Comparison of ENCODE assay signal across 8 cellular contexts in the genomic region with DNA sequence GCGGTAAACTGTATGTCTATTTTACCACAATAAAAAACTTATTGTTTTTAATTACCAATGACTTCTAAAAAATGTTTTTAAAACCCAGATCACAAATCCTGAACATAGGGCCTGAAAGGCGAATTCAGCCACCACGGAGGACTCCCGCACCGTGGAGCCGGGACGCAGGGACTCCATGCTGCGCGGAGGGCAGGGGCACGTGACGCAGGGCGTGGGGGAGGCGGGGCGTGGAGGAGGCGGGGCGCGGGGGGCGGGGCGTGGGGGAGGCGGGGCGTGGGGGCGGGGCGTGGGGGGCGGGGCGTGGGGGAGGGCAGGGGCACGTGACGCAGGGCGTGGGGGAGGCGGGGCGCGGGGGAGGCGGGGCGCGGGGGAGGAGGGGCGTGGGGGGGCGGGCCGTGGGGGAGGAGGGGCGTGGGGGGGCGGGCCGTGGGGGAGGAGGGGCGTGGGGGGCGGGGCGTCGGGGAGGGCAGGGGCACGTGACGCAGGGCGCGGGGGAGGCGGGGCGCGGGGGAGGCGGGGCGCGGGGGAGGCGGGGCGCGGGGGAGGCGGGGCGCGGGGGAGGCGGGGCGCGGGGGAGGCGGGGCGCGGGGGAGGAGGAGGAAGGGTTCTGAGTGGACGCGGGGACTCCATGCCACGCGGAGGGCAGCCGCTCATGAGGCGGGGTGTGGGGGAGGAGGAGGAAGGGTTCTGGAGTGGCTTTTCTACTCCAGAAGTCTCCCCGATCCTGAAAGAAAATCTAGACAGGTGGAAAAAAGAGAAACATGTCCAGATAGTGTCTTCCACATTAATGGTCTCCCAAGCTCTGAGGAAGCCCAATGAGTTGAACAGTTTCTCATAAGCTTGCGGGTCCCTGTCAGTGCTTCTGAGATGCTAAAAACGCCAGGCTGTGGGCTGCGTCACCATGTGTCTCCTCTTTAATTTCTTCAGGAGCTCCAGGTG. TPM values are rescaled to one million over a fixed set of nuclear protein-coding genes. Genes with fewer than 3 reads are reported as not detected.
DNase-seq lines count a peak whose midpoint lies in the region; ATAC-seq and TF ChIP-seq lines count a peak whose summit lies in the region.

No MANE protein-coding gene starts in this region.

- peak overlapping the region; percentile 60 for H3K4me3 Mint-ChIP-seq in activated CD8-positive, alpha-beta memory T cell treated with anti-CD3 and anti-CD28 coated beads, Interleukin-2, amount 10 ng/mL, durations not matched to agents 7 days and 5 days

- H3K4me1 Mint-ChIP-seq in activated CD8-positive, alpha-beta memory T cell treated with anti-CD3 and anti-CD28 coated beads, Interleukin-2, amount 10 ng/mL, durations not matched to agents 7 days and 5 days = peaks cover 13% of the 10 kb centered on the region

- no peaks in the 10 kb centered on the region for H3K9me3 ChIP-seq in effector memory CD4-positive, alpha-beta T cell (ENCODE audit: control insufficient read depth, low read length)

- no peaks in the 10 kb centered on the region for H3K27me3 ChIP-seq in effector memory CD4-positive, alpha-beta T cell (replicated peaks; ENCODE audit: control insufficient read depth, insufficient read depth, low read length, poor library complexity, severe bottlenecking)

- peaks cover 9% of the 10 kb centered on the region for H3K36me3 Mint-ChIP-seq in activated CD8-positive, alpha-beta memory T cell treated with anti-CD3 and anti-CD28 coated beads, Interleukin-2, amount 10 ng/mL, durations not matched to agents 7 days and 5 days

- peak; percentile 77 for DNase-seq in GM10248 (ENCODE audit: extremely low spot score)
- peak; percentile 37 for DNase-seq in NCI-H460 (ENCODE audit: extremely low read depth, low read depth)
- peak; percentile 73 for DNase-seq in activated CD8-positive, alpha-beta memory T cell treated with anti-CD3 and anti-CD28 coated beads, Interleukin-2, amount 10 ng/mL, durations not matched to agents 7 days and 5 days
- DNase-seq in effector memory CD4-positive, alpha-beta T cell = peak; percentile 52 to 73 (median 66)
- peak; percentile 85 for DNase-seq in medulla oblongata (ENCODE audit: extremely low spot score)
- peak; percentile 66 for DNase-seq in stimulated activated CD8-positive, alpha-beta memory T cell treated with anti-CD3 and anti-CD28 coated beads, Interleukin-12 subunit alpha, Interleukin-12 subunit beta, amount 100 ng/mL, for 1 hour (ENCODE audit: low read depth)

- CTCF ChIA-PET in GM10248 (lab: Yijun Ruan, JAX) = interaction anchor here (1.0 kb wide), 1 partner anchor 13 kb away, joined by 3 read pairs; no protein-coding TSS in a partner anchor
- CTCF ChIA-PET in activated CD8-positive, alpha-beta memory T cell treated with anti-CD3 and anti-CD28 coated beads, Interleukin-2, amount 10 ng/mL, durations not matched to agents 7 days and 5 days (lab: Charles Lee) = no interaction called here

- H3K4me1 ChIP-seq in effector memory CD4-positive, alpha-beta T cell (ENCODE audit: control insufficient read depth, insufficient read depth, low read length, poor library complexity, severe bottlenecking) = peaks cover 22% of the 10 kb centered on the region

- no peak for TF ChIP-seq CTCF in GM10248 (IDR thresholded peaks at IDR 0.05; ENCODE audit: control extremely low read depth, extremely low read depth, low read depth, missing control alignments)

- H3K9me3 Mint-ChIP-seq in activated CD8-positive, alpha-beta memory T cell treated with anti-CD3 and anti-CD28 coated beads, Interleukin-2, amount 10 ng/mL, durations not matched to agents 7 days and 5 days (ENCODE audit: low read depth) = peaks cover 7% of the 10 kb centered on the region

- H3K4me3 ChIP-seq in effector memory CD4-positive, alpha-beta T cell (ENCODE audit: insufficient read depth, low read depth, low read length, poor library complexity, severe bottlenecking) = peak overlapping the region; percentile 59

- no peaks in the 10 kb centered on the region for H3K36me3 ChIP-seq in effector memory CD4-positive, alpha-beta T cell (ENCODE audit: control insufficient read depth, insufficient read depth, low read length)

- H3K27me3 Mint-ChIP-seq in activated CD8-positive, alpha-beta memory T cell treated with anti-CD3 and anti-CD28 coated beads, Interleukin-2, amount 10 ng/mL, durations not matched to agents 7 days and 5 days = peaks cover 34% of the 10 kb centered on the region

- ATAC-seq in HG02870 (IDR thresholded peaks at IDR 0.05; ENCODE audit: unreplicated experiment) = peak; percentile 56
- peak; percentile 82 for ATAC-seq in activated CD8-positive, alpha-beta memory T cell treated with anti-CD3 and anti-CD28 coated beads, Interleukin-2, amount 10 ng/mL, durations not matched to agents 7 days and 5 days
- no peak for ATAC-seq in GM19351 (IDR thresholded peaks at IDR 0.05; ENCODE audit: unreplicated experiment)

- POLR2A ChIA-PET in GM10248 (lab: Yijun Ruan, JAX) = no interaction called here

- H3K27ac ChIP-seq in effector memory CD4-positive, alpha-beta T cell (ENCODE audit: insufficient read depth, low read length, poor library complexity, severe bottlenecking) = peak overlapping the region; percentile 40

- no peak overlapping the region for H3K27ac Mint-ChIP-seq in activated CD8-positive, alpha-beta memory T cell treated with anti-CD3 and anti-CD28 coated beads, Interleukin-2, amount 10 ng/mL, durations not matched to agents 7 days and 5 days

RNA-seq across cellular contexts. Expression of a gene that starts 4.4 kb away (rescaled TPM):
- not detected in 2 replicates for total RNA-seq in NCI-H460 (2014; rRNA removed; shearing (Covaris generic))
- not detected in 2 replicates for polyA plus RNA-seq in NCI-H460 (2014; cell fraction: nucleus; rRNA removed)
- not detected for total RNA-seq in activated CD8-positive, alpha-beta memory T cell treated with anti-CD3 and anti-CD28 coated beads, Interleukin-2, amount 10 ng/mL, durations not matched to agents 7 days and 5 days

RNA-seq across cellular contexts. Expression of a gene that starts 31.5 kb away (rescaled TPM):
- 0.59 and 0.61 TPM in 2 replicates for total RNA-seq in NCI-H460 (2014; rRNA removed; shearing (Covaris generic))
- polyA plus RNA-seq in NCI-H460 (2014; cell fraction: nucleus; rRNA removed) = 0.38 TPM in 1 of 2 replicates, not detected in the other
- total RNA-seq in activated CD8-positive, alpha-beta memory T cell treated with anti-CD3 and anti-CD28 coated beads, Interleukin-2, amount 10 ng/mL, durations not matched to agents 7 days and 5 days = not detected

RNA-seq across cellular contexts. Expression of a gene that starts 48.5 kb away (rescaled TPM):
- 0.07 TPM in 1 of 2 replicates, not detected in the other for total RNA-seq in NCI-H460 (2014; rRNA removed; shearing (Covaris generic))
- polyA plus RNA-seq in NCI-H460 (2014; cell fraction: nucleus; rRNA removed) = 0.11 TPM in 1 of 2 replicates, not detected in the other
- total RNA-seq in activated CD8-positive, alpha-beta memory T cell treated with anti-CD3 and anti-CD28 coated beads, Interleukin-2, amount 10 ng/mL, durations not matched to agents 7 days and 5 days = not detected

RNA-seq across cellular contexts. Expression of a gene that starts 54.4 kb away (rescaled TPM):
- 120 and 124 TPM in 2 replicates for total RNA-seq in NCI-H460 (2014; rRNA removed; shearing (Covaris generic))
- polyA plus RNA-seq in NCI-H460 (2014; cell fraction: nucleus; rRNA removed) = 189 and 233 TPM in 2 replicates
- total RNA-seq in activated CD8-positive, alpha-beta memory T cell treated with anti-CD3 and anti-CD28 coated beads, Interleukin-2, amount 10 ng/mL, durations not matched to agents 7 days and 5 days = 10 to 100 TPM; 60.3 to 68.0 TPM

RNA-seq across cellular contexts. Expression of a gene that starts 55.3 kb away (rescaled TPM):
- 151 and 160 TPM in 2 replicates for total RNA-seq in NCI-H460 (2014; rRNA removed; shearing (Covaris generic))
- polyA plus RNA-seq in NCI-H460 (2014; cell fraction: nucleus; rRNA removed) = 129 and 219 TPM in 2 replicates
- total RNA-seq in activated CD8-positive, alpha-beta memory T cell treated with anti-CD3 and anti-CD28 coated beads, Interleukin-2, amount 10 ng/mL, durations not matched to agents 7 days and 5 days = 10 to 100 TPM; 73.8 to 76.0 TPM
